8 cellular contexts compared by ENCODE assay signal in the genomic region with DNA sequence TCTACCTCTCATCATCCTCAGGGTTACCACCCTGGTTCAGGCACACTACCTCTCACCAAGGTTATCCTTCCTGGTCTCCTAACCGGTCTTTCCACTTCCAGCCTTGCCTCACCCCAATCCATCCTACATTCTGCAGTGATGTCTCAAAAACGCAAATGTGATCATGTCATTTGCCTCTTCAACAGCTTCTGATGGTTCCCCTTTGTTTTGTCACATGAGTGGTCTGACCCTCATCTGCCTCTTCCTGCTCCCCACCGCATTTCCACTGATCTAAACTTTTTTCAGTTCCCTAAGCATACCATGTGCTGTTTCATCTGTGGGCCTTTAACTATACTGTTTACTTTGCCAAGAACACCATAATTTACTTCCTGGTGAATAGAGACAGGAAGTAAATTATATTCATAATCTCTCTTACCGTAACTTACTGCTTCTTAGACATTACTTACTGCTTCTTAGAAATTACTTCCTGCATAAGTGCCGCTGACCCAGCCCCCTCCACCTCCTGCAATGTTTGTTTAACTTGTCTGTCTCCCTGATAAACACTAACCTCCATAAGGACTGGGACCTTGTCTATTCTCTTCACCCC. TPM values are rescaled to one million over a fixed set of nuclear protein-coding genes. Genes with fewer than 3 reads are reported as not detected.
DNase-seq lines count a peak whose midpoint lies in the region; ATAC-seq and TF ChIP-seq lines count a peak whose summit lies in the region.

No MANE protein-coding gene starts in this region.

- peak; percentile 50 for ATAC-seq in GM21360 (IDR thresholded peaks at IDR 0.05; ENCODE audit: unreplicated experiment)
- peak; percentile 26 for ATAC-seq in aorta (ENCODE audit: low FRiP score)
- ATAC-seq in WTC11: no peak
- no peak for ATAC-seq in GM19324 (IDR thresholded peaks at IDR 0.05; ENCODE audit: low FRiP score, unreplicated experiment)

- peaks cover 12% of the 10 kb centered on the region for H3K4me1 ChIP-seq in CD8-positive, alpha-beta memory T cell (ENCODE audit: insufficient read depth, low read length)
- H3K4me1 ChIP-seq in aorta (ENCODE audit: control insufficient read depth in 1 of 2, insufficient read depth in 2 of 2, low read length in 2 of 2) (no peaks in the 10 kb centered on the region), SJCRH30 (no peaks in the 10 kb centered on the region)

- POLR2A ChIA-PET in CD8-positive, alpha-beta memory T cell (lab: Charles Lee): no interaction called here
- POLR2A ChIA-PET in WTC11 (lab: Charles Lee): no interaction called here

- CTCF ChIA-PET in CD8-positive, alpha-beta memory T cell (lab: Charles Lee): no interaction called here
- CTCF ChIA-PET in WTC11 (lab: Charles Lee): no interaction called here

- H3K27ac Mint-ChIP-seq in CD8-positive, alpha-beta memory T cell: no peak overlapping the region
- H3K27ac Mint-ChIP-seq in WTC11: no peak overlapping the region

- peak in 1 of 5 donors; percentile 64 for DNase-seq in CD8-positive, alpha-beta memory T cell
- DNase-seq in Jurkat, Clone E6-1 (ENCODE audit: low read depth, low spot score): peak; percentile 17
- DNase-seq in epithelial cell of prostate (ENCODE audit: low read depth, low spot score) (peak; percentile 61), aorta (peak in 1 of 2 donors; percentile 64), WTC11 (ENCODE audit: low spot score) (no peak), SJCRH30 (no peak)

- no peak overlapping the region for H3K4me3 Mint-ChIP-seq in CD8-positive, alpha-beta memory T cell
- H3K4me3 Mint-ChIP-seq in WTC11: no peak overlapping the region

- 57 to 62% methylated on average over 5 of the region's 5 CpGs for WGBS in aorta, 2 donors

- intact Hi-C loops in aorta (cut with DNase I): no loop called here

- peak overlapping the region; percentile 10 for H3K4me3 ChIP-seq in CD8-positive, alpha-beta memory T cell (ENCODE audit: low read length)
- H3K4me3 ChIP-seq in Jurkat, Clone E6-1 (ENCODE audit: low read length): no peak overlapping the region
- H3K4me3 ChIP-seq in aorta (ENCODE audit: low read length in 2 of 2): no peak overlapping the region
- H3K4me3 ChIP-seq in SJCRH30: no peak overlapping the region

- no peak overlapping the region for H3K27ac ChIP-seq in CD8-positive, alpha-beta memory T cell (ENCODE audit: low read depth, low read length)
- H3K27ac ChIP-seq in epithelial cell of prostate (peak overlapping the region; percentile 88), aorta (ENCODE audit: low read depth in 1 of 2, low read length in 2 of 2) (no peak overlapping the region), SJCRH30 (no peak overlapping the region)

- no peak for TF ChIP-seq CTCF in WTC11 (IDR thresholded peaks at IDR 0.05)

- H3K36me3 Mint-ChIP-seq in CD8-positive, alpha-beta memory T cell: no peaks in the 10 kb centered on the region
- no peaks in the 10 kb centered on the region for H3K36me3 Mint-ChIP-seq in WTC11

- no peaks in the 10 kb centered on the region for H3K9me3 Mint-ChIP-seq in CD8-positive, alpha-beta memory T cell
- H3K9me3 Mint-ChIP-seq in WTC11: no peaks in the 10 kb centered on the region

- H3K36me3 ChIP-seq in CD8-positive, alpha-beta memory T cell (ENCODE audit: insufficient read depth, low read length): no peaks in the 10 kb centered on the region
- no peaks in the 10 kb centered on the region for H3K36me3 ChIP-seq in aorta (ENCODE audit: control insufficient read depth in 1 of 2, insufficient read depth in 2 of 2, low read length in 1 of 2)
- no peaks in the 10 kb centered on the region for H3K36me3 ChIP-seq in SJCRH30

- H3K27me3 ChIP-seq in CD8-positive, alpha-beta memory T cell (ENCODE audit: insufficient read depth, low read length, poor library complexity, severe bottlenecking): no peaks in the 10 kb centered on the region
- H3K27me3 ChIP-seq in aorta (ENCODE audit: control insufficient read depth in 1 of 2, insufficient read depth in 2 of 2, low read length in 1 of 2): peaks cover 0 to 2% of the 10 kb centered on the region in 2 donors
- H3K27me3 ChIP-seq in SJCRH30: no peaks in the 10 kb centered on the region; the same call in 1 of the 2 replicates

- H3K27me3 Mint-ChIP-seq in CD8-positive, alpha-beta memory T cell: peaks cover 0 to 4% of the 10 kb centered on the region in 2 donors
- no peaks in the 10 kb centered on the region for H3K27me3 Mint-ChIP-seq in WTC11 (ENCODE audit: low read depth)

- H3K4me1 Mint-ChIP-seq in CD8-positive, alpha-beta memory T cell: no peaks in the 10 kb centered on the region
- peaks cover 13% of the 10 kb centered on the region for H3K4me1 Mint-ChIP-seq in WTC11

- H3K9me3 ChIP-seq in CD8-positive, alpha-beta memory T cell (ENCODE audit: low read length): no peaks in the 10 kb centered on the region
- peaks cover 2% of the 10 kb centered on the region for H3K9me3 ChIP-seq in aorta (ENCODE audit: control insufficient read depth, low read length)
- no peaks in the 10 kb centered on the region for H3K9me3 ChIP-seq in SJCRH30 (replicated peaks)

TF ChIP-seq in WTC11, 78 proteins besides CTCF, POLR2A, EP300 and RAD21 (continues in another document):
- TF ChIP-seq, protein P1, sequence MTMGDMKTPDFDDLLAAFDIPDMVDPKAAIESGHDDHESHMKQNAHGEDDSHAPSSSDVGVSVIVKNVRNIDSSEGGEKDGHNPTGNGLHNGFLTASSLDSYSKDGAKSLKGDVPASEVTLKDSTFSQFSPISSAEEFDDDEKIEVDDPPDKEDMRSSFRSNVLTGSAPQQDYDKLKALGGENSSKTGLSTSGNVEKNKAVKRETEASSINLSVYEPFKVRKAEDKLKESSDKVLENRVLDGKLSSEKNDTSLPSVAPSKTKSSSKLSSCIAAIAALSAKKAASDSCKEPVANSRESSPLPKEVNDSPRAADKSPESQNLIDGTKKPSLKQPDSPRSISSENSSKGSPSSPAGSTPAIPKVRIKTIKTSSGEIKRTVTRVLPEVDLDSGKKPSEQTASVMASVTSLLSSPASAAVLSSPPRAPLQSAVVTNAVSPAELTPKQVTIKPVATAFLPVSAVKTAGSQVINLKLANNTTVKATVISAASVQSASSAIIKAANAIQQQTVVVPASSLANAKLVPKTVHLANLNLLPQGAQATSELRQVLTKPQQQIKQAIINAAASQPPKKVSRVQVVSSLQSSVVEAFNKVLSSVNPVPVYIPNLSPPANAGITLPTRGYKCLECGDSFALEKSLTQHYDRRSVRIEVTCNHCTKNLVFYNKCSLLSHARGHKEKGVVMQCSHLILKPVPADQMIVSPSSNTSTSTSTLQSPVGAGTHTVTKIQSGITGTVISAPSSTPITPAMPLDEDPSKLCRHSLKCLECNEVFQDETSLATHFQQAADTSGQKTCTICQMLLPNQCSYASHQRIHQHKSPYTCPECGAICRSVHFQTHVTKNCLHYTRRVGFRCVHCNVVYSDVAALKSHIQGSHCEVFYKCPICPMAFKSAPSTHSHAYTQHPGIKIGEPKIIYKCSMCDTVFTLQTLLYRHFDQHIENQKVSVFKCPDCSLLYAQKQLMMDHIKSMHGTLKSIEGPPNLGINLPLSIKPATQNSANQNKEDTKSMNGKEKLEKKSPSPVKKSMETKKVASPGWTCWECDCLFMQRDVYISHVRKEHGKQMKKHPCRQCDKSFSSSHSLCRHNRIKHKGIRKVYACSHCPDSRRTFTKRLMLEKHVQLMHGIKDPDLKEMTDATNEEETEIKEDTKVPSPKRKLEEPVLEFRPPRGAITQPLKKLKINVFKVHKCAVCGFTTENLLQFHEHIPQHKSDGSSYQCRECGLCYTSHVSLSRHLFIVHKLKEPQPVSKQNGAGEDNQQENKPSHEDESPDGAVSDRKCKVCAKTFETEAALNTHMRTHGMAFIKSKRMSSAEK (CRISPR knock-in tag; IDR thresholded peaks at IDR 0.05; ENCODE audit: borderline replicate concordance): no peak
- TF ChIP-seq, protein P2, sequence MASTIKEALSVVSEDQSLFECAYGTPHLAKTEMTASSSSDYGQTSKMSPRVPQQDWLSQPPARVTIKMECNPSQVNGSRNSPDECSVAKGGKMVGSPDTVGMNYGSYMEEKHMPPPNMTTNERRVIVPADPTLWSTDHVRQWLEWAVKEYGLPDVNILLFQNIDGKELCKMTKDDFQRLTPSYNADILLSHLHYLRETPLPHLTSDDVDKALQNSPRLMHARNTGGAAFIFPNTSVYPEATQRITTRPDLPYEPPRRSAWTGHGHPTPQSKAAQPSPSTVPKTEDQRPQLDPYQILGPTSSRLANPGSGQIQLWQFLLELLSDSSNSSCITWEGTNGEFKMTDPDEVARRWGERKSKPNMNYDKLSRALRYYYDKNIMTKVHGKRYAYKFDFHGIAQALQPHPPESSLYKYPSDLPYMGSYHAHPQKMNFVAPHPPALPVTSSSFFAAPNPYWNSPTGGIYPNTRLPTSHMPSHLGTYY (CRISPR knock-in tag; IDR thresholded peaks at IDR 0.05): no peak
- TF ChIP-seq, protein P3, sequence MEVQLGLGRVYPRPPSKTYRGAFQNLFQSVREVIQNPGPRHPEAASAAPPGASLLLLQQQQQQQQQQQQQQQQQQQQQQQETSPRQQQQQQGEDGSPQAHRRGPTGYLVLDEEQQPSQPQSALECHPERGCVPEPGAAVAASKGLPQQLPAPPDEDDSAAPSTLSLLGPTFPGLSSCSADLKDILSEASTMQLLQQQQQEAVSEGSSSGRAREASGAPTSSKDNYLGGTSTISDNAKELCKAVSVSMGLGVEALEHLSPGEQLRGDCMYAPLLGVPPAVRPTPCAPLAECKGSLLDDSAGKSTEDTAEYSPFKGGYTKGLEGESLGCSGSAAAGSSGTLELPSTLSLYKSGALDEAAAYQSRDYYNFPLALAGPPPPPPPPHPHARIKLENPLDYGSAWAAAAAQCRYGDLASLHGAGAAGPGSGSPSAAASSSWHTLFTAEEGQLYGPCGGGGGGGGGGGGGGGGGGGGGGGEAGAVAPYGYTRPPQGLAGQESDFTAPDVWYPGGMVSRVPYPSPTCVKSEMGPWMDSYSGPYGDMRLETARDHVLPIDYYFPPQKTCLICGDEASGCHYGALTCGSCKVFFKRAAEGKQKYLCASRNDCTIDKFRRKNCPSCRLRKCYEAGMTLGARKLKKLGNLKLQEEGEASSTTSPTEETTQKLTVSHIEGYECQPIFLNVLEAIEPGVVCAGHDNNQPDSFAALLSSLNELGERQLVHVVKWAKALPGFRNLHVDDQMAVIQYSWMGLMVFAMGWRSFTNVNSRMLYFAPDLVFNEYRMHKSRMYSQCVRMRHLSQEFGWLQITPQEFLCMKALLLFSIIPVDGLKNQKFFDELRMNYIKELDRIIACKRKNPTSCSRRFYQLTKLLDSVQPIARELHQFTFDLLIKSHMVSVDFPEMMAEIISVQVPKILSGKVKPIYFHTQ (CRISPR knock-in tag; IDR thresholded peaks at IDR 0.05): no peak

RNA-seq across cellular contexts. Expression of a gene that starts 27.1 kb away (rescaled TPM):
- total RNA-seq in CD8-positive, alpha-beta memory T cell: not detected
- polyA plus RNA-seq in CD8-positive, alpha-beta memory T cell: not detected
- polyA plus RNA-seq in Jurkat, Clone E6-1 (2012; ENCODE audit: insufficient read depth, insufficient read length): not detected
- total RNA-seq in aorta (10 to 100 TPM in 1 of 2 donors, 1 to 10 TPM in 1; 6.8 to 16.3 TPM), WTC11 (2021) (24.1 to 30.2 TPM (median 28.9 TPM) in 3 replicates)
- 1 to 10 TPM in 1 of 2 donors, under 1 TPM in 1; 0.75 to 4.9 TPM for polyA plus RNA-seq in aorta
- total RNA-seq in SJCRH30 (2014; rRNA removed; shearing (Covaris generic)): 1.5 and 2.0 TPM in 2 replicates

Comparison
In these comparisons a context has a peak if more than half of its experiments do, and no peak if none do; other contexts are left out.
1. DNase-seq: peak in Jurkat, Clone E6-1 (single experiment) and epithelial cell of prostate (single experiment); none in WTC11 (single experiment) and SJCRH30 (0 of 2).
2. ATAC-seq: peak in GM21360 (single experiment) and aorta (single experiment); none in WTC11 (single experiment) and GM19324 (single experiment).